1 cellular context compared by ENCODE assay signal in the genomic region with DNA sequence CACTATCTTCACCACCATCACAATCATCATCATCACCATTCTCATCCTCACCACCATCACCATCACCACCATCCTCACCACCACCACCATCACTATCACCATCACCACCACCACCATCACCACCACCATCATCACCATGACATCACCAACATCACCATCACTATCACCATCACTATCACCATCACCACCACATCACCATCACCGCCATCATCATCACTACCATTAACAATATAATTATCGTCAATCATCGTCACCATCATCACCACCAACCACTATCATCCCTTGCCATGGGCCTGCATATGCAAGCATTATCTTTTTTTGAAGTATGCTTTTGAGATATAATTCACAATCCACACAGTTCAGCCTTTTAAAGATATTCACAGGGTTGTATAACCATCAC.
TF ChIP-seq lines count a peak whose summit lies in the region.

No MANE protein-coding gene starts in this region.

TF ChIP-seq in GM12878, 131 proteins besides CTCF, POLR2A, EP300 and RAD21:
- TF ChIP-seq RFX5 (IDR thresholded peaks at IDR 0.05; ENCODE audit: low read depth, low read length): no peak
- TF ChIP-seq, protein P1, sequence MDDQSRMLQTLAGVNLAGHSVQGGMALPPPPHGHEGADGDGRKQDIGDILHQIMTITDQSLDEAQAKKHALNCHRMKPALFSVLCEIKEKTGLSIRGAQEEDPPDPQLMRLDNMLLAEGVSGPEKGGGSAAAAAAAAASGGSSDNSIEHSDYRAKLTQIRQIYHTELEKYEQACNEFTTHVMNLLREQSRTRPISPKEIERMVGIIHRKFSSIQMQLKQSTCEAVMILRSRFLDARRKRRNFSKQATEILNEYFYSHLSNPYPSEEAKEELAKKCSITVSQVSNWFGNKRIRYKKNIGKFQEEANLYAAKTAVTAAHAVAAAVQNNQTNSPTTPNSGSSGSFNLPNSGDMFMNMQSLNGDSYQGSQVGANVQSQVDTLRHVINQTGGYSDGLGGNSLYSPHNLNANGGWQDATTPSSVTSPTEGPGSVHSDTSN (IDR thresholded peaks at IDR 0.05; ENCODE audit: insufficient replicate concordance, low read depth, low read length): no peak
- TF ChIP-seq MTA2 (IDR thresholded peaks at IDR 0.05; ENCODE audit: low read depth): no peak
- no peak for TF ChIP-seq KAT2A (conservative IDR thresholded peaks at IDR 0.05; ENCODE audit: control insufficient read depth, low read depth, low read length)
- no peak for TF ChIP-seq CHD1 (IDR thresholded peaks at IDR 0.05; ENCODE audit: low read depth, low read length)
- no peak for TF ChIP-seq MEF2A (IDR thresholded peaks at IDR 0.05; ENCODE audit: insufficient read depth, low read depth, low read length)
- no peak for TF ChIP-seq FOXK2 (IDR thresholded peaks at IDR 0.05)
- TF ChIP-seq ZSCAN29 (IDR thresholded peaks at IDR 0.05): no peak
TF ChIP-seq in GM12878: peak in this region for 0.
